In the genomic region with DNA sequence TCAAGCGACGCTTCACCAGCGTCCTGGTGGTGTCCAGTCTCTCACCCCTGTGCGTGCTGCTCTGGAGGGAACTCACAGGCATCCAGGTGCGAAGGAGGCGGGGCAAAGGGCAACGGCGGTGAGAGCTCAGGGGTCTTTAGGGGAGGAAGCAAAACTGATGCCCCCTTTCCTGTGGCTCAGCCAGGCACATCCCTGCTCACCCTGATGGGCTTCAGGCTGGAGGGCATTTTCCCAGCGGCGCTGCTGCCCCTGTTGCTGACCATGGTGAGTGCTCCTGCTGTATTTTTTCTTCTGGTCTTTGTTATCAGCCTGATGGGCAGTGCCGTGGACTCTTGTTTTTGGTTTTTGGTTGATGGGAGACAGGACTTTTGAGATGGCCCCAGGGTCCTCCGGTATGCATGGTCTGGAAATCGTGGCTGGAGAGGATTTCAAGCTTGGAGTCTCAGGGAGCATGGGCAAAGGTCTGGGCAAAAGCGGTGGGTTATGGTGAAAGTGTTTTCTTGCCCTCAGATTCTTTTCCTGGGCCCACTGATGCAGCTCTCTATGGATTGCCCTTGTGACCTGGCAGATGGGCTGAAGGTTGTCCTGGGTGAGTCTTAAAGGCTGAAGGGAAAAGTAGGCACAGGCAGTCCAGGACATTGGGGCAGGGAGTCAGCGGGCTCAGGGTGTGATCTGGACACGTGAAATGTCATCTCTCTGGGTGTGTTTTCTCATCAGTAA, we compare ENCODE assay signal across 10 cellular contexts. TPM values are rescaled to one million over a fixed set of nuclear protein-coding genes. Genes with fewer than 3 reads are reported as not detected.
DNase-seq lines count a peak whose midpoint lies in the region; ATAC-seq, FAIRE-seq and TF ChIP-seq lines count a peak whose summit lies in the region.
"Had no signal": no experiment of that assay in that cellular context is flagged by ENCODE, and none has a peak within 500 bp of the region (broad histone marks: within the 10 kb centered on the region; RNA-seq: fewer than 3 reads in every experiment).

No MANE protein-coding gene starts in this region.

- peaks cover 42% of the 10 kb centered on the region for H3K4me1 Mint-ChIP-seq in activated CD4-positive, alpha-beta T cell treated with anti-CD3 and anti-CD28 coated beads, Interleukin-2, amount 10 ng/mL, durations not matched to agents 24 days and 14 days
- H3K4me1 Mint-ChIP-seq in activated T-helper 2 cell treated with anti-CD3 and anti-CD28 coated beads, Interferon-gamma antibody, Interleukin-2, Interleukin-4, amounts not matched to agents 10 μg/mL and 5 μg/mL and 100 μg/mL, durations not matched to agents 14 hours and 24 hours and 36 hours (ENCODE audit: low read depth) = peaks cover 38% of the 10 kb centered on the region

- ATAC-seq in GM21737 (IDR thresholded peaks at IDR 0.05; ENCODE audit: unreplicated experiment) = no peak
- ATAC-seq in GM18517 (IDR thresholded peaks at IDR 0.05; ENCODE audit: unreplicated experiment) = no peak

- no peaks in the 10 kb centered on the region for H4K20me1 ChIP-seq in keratinocyte (ENCODE audit: control insufficient read depth, extremely low read depth, insufficient read depth, low read length)

- peak overlapping the region; percentile 99 for H3K9ac ChIP-seq in keratinocyte (ENCODE audit: control insufficient read depth, extremely low read depth, insufficient read depth, low read length)

- H3K4me1 ChIP-seq in keratinocyte (ENCODE audit: control insufficient read depth, extremely low read depth, insufficient read depth, low read length) (peaks cover 22% of the 10 kb centered on the region), suprapubic skin (peaks cover 41% of the 10 kb centered on the region)

- peak overlapping the region; percentile 97 for H3K4me2 ChIP-seq in keratinocyte (ENCODE audit: control insufficient read depth, extremely low read depth, insufficient read depth, low read depth, low read length)

- H3K79me2 ChIP-seq in keratinocyte (ENCODE audit: control insufficient read depth, insufficient read depth, low read length) = peaks cover 40% of the 10 kb centered on the region

- H3K9me3 ChIP-seq in keratinocyte (ENCODE audit: control insufficient read depth, low read depth, low read length) (no peaks in the 10 kb centered on the region), suprapubic skin (no peaks in the 10 kb centered on the region)

- no peaks in the 10 kb centered on the region for H3K9me3 Mint-ChIP-seq in activated CD4-positive, alpha-beta T cell treated with anti-CD3 and anti-CD28 coated beads, Interleukin-2, amount 10 ng/mL, durations not matched to agents 24 days and 14 days
- H3K9me3 Mint-ChIP-seq in activated T-helper 2 cell treated with anti-CD3 and anti-CD28 coated beads, Interferon-gamma antibody, Interleukin-2, Interleukin-4, amounts not matched to agents 10 μg/mL and 5 μg/mL and 100 μg/mL, durations not matched to agents 14 hours and 24 hours and 36 hours = no peaks in the 10 kb centered on the region

- H3K27me3 ChIP-seq in keratinocyte (ENCODE audit: control insufficient read depth, extremely low read depth, insufficient read depth, low read length) (no peaks in the 10 kb centered on the region), suprapubic skin (no peaks in the 10 kb centered on the region)

- no peak for TF ChIP-seq EP300 in suprapubic skin (IDR thresholded peaks at IDR 0.05)

- peak overlapping the region; percentile 84 for H3K27ac ChIP-seq in keratinocyte (ENCODE audit: control insufficient read depth, insufficient read depth, low read length)
- peak overlapping the region; percentile 95 for H3K27ac ChIP-seq in suprapubic skin

- no peaks in the 10 kb centered on the region for H3K9me1 ChIP-seq in keratinocyte (ENCODE audit: control insufficient read depth, extremely low read depth, insufficient read depth, low read length)

- peak overlapping the region; percentile 96 for H3K27ac Mint-ChIP-seq in activated CD4-positive, alpha-beta T cell treated with anti-CD3 and anti-CD28 coated beads, Interleukin-2, amount 10 ng/mL, durations not matched to agents 24 days and 14 days
- peak overlapping the region; percentile 94 for H3K27ac Mint-ChIP-seq in activated T-helper 2 cell treated with anti-CD3 and anti-CD28 coated beads, Interferon-gamma antibody, Interleukin-2, Interleukin-4, amounts not matched to agents 10 μg/mL and 5 μg/mL and 100 μg/mL, durations not matched to agents 14 hours and 24 hours and 36 hours

- TF ChIP-seq POLR2A in suprapubic skin (IDR thresholded peaks at IDR 0.05) = no peak

- dilution Hi-C loops in keratinocyte (cut with MboI; ENCODE audit: extremely low pct_ligation_motif_present, low sequenced_read_pairs) = no loop called here

- TF ChIP-seq CTCF in keratinocyte (optimal IDR thresholded peaks at IDR 0.05 in 1 of 3, IDR thresholded peaks at IDR 0.05 in 1 of 3, conservative IDR thresholded peaks at IDR 0.05 in 1 of 3; ENCODE audit: extremely low read depth in 1 of 3, insufficient read depth in 2 of 3, low read length in 3 of 3) (no peak), suprapubic skin (IDR thresholded peaks at IDR 0.05) (no peak)

- WGBS in suprapubic skin = 15% methylated on average over 14 of the region's 16 CpGs

- H3K36me3 ChIP-seq in keratinocyte (ENCODE audit: control insufficient read depth in 2 of 2, extremely low read depth in 1 of 2, insufficient read depth in 2 of 2, low read length in 2 of 2) = peaks cover 13 to 48% of the 10 kb centered on the region in 2 experiments
- H3K36me3 ChIP-seq in suprapubic skin = peaks cover 53% of the 10 kb centered on the region

- DNase-seq in activated CD4-positive, alpha-beta T cell treated with anti-CD3 and anti-CD28 coated beads, Interleukin-2, amount 10 ng/mL, durations not matched to agents 24 days and 14 days = peak; percentile 60
- DNase-seq in activated CD4-positive, alpha-beta T cell treated with anti-CD3 and anti-CD28 coated beads, Interleukin-2, amount 50 U/mL, for 1 hour = no peak
- no peak for DNase-seq in activated T-helper 2 cell treated with anti-CD3 and anti-CD28 coated beads, Interferon-gamma antibody, Interleukin-2, Interleukin-4, amounts not matched to agents 10 μg/mL and 5 μg/mL and 100 μg/mL, durations not matched to agents 14 hours and 24 hours and 36 hours (ENCODE audit: low spot score)
- DNase-seq in keratinocyte (ENCODE audit: low read depth, low spot score) = no peak
- DNase-seq in suprapubic skin (ENCODE audit: low spot score in 2 of 2) = peak; percentile 73 to 82
- no peak for DNase-seq in NCI-H146 treated with DMSO at 0.1 percent for 48 hours (lab: John Stamatoyannopoulos, UW; ENCODE audit: unreplicated experiment)

- peak overlapping the region; percentile 85 for H2AFZ ChIP-seq in keratinocyte (ENCODE audit: control insufficient read depth, low read length)

- FAIRE-seq in keratinocyte (lab: Jason Lieb, UNC) = no peak
- FAIRE-seq: D721Med, TTC549 had no signal

- intact Hi-C loops in activated CD4-positive, alpha-beta T cell treated with anti-CD3 and anti-CD28 coated beads, Interleukin-2, amount 10 ng/mL, durations not matched to agents 24 days and 14 days (cut with micrococcal nuclease) = loop anchor here (1.0 to 2.0 kb wide), 2 partner anchors 12 to 99 kb away; a partner anchor contains a TSS
- intact Hi-C loops in activated T-helper 2 cell treated with anti-CD3 and anti-CD28 coated beads, Interferon-gamma antibody, Interleukin-2, Interleukin-4, amounts not matched to agents 10 μg/mL and 5 μg/mL and 100 μg/mL, durations not matched to agents 14 hours and 24 hours and 36 hours (cut with micrococcal nuclease) = loop anchor here (2.0 to 5.0 kb wide), 4 partner anchors 13 to 497 kb away; a partner anchor contains a TSS

- no peaks in the 10 kb centered on the region for H3K27me3 Mint-ChIP-seq in activated CD4-positive, alpha-beta T cell treated with anti-CD3 and anti-CD28 coated beads, Interleukin-2, amount 10 ng/mL, durations not matched to agents 24 days and 14 days
- H3K27me3 Mint-ChIP-seq in activated T-helper 2 cell treated with anti-CD3 and anti-CD28 coated beads, Interferon-gamma antibody, Interleukin-2, Interleukin-4, amounts not matched to agents 10 μg/mL and 5 μg/mL and 100 μg/mL, durations not matched to agents 14 hours and 24 hours and 36 hours (ENCODE audit: low read depth) = no peaks in the 10 kb centered on the region

- H3K36me3 Mint-ChIP-seq in activated CD4-positive, alpha-beta T cell treated with anti-CD3 and anti-CD28 coated beads, Interleukin-2, amount 10 ng/mL, durations not matched to agents 24 days and 14 days (ENCODE audit: low read depth) = peaks cover 33% of the 10 kb centered on the region
- peaks cover 45% of the 10 kb centered on the region for H3K36me3 Mint-ChIP-seq in activated T-helper 2 cell treated with anti-CD3 and anti-CD28 coated beads, Interferon-gamma antibody, Interleukin-2, Interleukin-4, amounts not matched to agents 10 μg/mL and 5 μg/mL and 100 μg/mL, durations not matched to agents 14 hours and 24 hours and 36 hours (ENCODE audit: low read depth)

- H3K4me3 ChIP-seq in keratinocyte (ENCODE audit: control insufficient read depth in 2 of 3, extremely low read depth in 1 of 3, insufficient read depth in 2 of 3, low read depth in 1 of 3, low read length in 3 of 3) (peak overlapping the region; percentile 87 to 94 (median 87)), suprapubic skin (peak overlapping the region; percentile 92)

- H3K4me3 Mint-ChIP-seq in activated CD4-positive, alpha-beta T cell treated with anti-CD3 and anti-CD28 coated beads, Interleukin-2, amount 10 ng/mL, durations not matched to agents 24 days and 14 days = peak overlapping the region; percentile 91
- peak overlapping the region; percentile 96 for H3K4me3 Mint-ChIP-seq in activated T-helper 2 cell treated with anti-CD3 and anti-CD28 coated beads, Interferon-gamma antibody, Interleukin-2, Interleukin-4, amounts not matched to agents 10 μg/mL and 5 μg/mL and 100 μg/mL, durations not matched to agents 14 hours and 24 hours and 36 hours (ENCODE audit: low read depth)

RNA-seq across cellular contexts. Expression of a gene that starts 0.7 kb away (rescaled TPM):
- total RNA-seq in activated CD4-positive, alpha-beta T cell treated with anti-CD3 and anti-CD28 coated beads, Interleukin-2, amount 10 ng/mL, durations not matched to agents 24 days and 14 days = 28.5 and 32.9 TPM in 2 replicates
- total RNA-seq in activated T-helper 2 cell treated with anti-CD3 and anti-CD28 coated beads, Interferon-gamma antibody, Interleukin-2, Interleukin-4, amounts not matched to agents 10 μg/mL and 5 μg/mL and 100 μg/mL, durations not matched to agents 14 hours and 24 hours and 36 hours = 27.5 and 27.8 TPM in 2 replicates
- 11.2 to 15.2 TPM (median 14.0 TPM) in 3 replicates for polyA plus RNA-seq in keratinocyte
- polyA plus RNA-seq in keratinocyte (2011; ENCODE audit: low read depth) = 9.7 TPM
- 11.1 and 13.2 TPM in 2 replicates for polyA plus RNA-seq in keratinocyte (2011; cell fraction: cytosol; rRNA removed)
- 26.7 and 32.8 TPM in 2 replicates for polyA plus RNA-seq in keratinocyte (2011; cell fraction: nucleus; rRNA removed)
- polyA plus RNA-seq in keratinocyte (2012; ENCODE audit: low replicate concordance) = 16.3 and 24.1 TPM in 2 replicates
- 10.0 to 18.5 TPM (median 15.1 TPM) in 3 replicates for polyA minus RNA-seq in keratinocyte
- polyA minus RNA-seq in keratinocyte (2011; cell fraction: cytosol; rRNA and poly(A)+ RNA removed) = 22.1 TPM
- 15.6 and 17.7 TPM in 2 replicates for polyA minus RNA-seq in keratinocyte (2011; cell fraction: nucleus; rRNA and poly(A)+ RNA removed)
- 10 to 100 TPM; 32.2 to 54.4 (median 42.8) TPM for total RNA-seq in suprapubic skin

RNA-seq across cellular contexts. Expression of a gene that starts 12.9 kb away (rescaled TPM):
- total RNA-seq in activated CD4-positive, alpha-beta T cell treated with anti-CD3 and anti-CD28 coated beads, Interleukin-2, amount 10 ng/mL, durations not matched to agents 24 days and 14 days = 51.9 and 55.6 TPM in 2 replicates
- 48.9 and 50.3 TPM in 2 replicates for total RNA-seq in activated T-helper 2 cell treated with anti-CD3 and anti-CD28 coated beads, Interferon-gamma antibody, Interleukin-2, Interleukin-4, amounts not matched to agents 10 μg/mL and 5 μg/mL and 100 μg/mL, durations not matched to agents 14 hours and 24 hours and 36 hours
- 0.77 to 1.5 TPM (median 1.1 TPM) in 3 replicates for polyA plus RNA-seq in keratinocyte
- polyA plus RNA-seq in keratinocyte (2011; ENCODE audit: low read depth) = 0.19 TPM
- 0.50 and 1.5 TPM in 2 replicates for polyA plus RNA-seq in keratinocyte (2011; cell fraction: cytosol; rRNA removed)
- polyA plus RNA-seq in keratinocyte (2011; cell fraction: nucleus; rRNA removed) = 1.5 and 2.2 TPM in 2 replicates
- 0.89 and 1.6 TPM in 2 replicates for polyA plus RNA-seq in keratinocyte (2012; ENCODE audit: low replicate concordance)
- polyA minus RNA-seq in keratinocyte = 0.38 to 0.82 TPM (median 0.53 TPM) in 3 replicates
- polyA minus RNA-seq in keratinocyte (2011; cell fraction: cytosol; rRNA and poly(A)+ RNA removed) = 5.8 TPM
- 2.2 and 2.8 TPM in 2 replicates for polyA minus RNA-seq in keratinocyte (2011; cell fraction: nucleus; rRNA and poly(A)+ RNA removed)
- 1 to 10 TPM; 6.0 to 8.5 (median 8.3) TPM for total RNA-seq in suprapubic skin

Comparison
In these comparisons a context has a peak if more than half of its experiments do, and no peak if none do; other contexts are left out.
1. DNase-seq: peak in activated CD4-positive, alpha-beta T cell treated with anti-CD3 and anti-CD28 coated beads, Interleukin-2, amount 10 ng/mL, durations not matched to agents 24 days and 14 days (single experiment) and suprapubic skin (2 of 2); none in activated CD4-positive, alpha-beta T cell treated with anti-CD3 and anti-CD28 coated beads, Interleukin-2, amount 50 U/mL, for 1 hour (single experiment), activated T-helper 2 cell treated with anti-CD3 and anti-CD28 coated beads, Interferon-gamma antibody, Interleukin-2, Interleukin-4, amounts not matched to agents 10 μg/mL and 5 μg/mL and 100 μg/mL, durations not matched to agents 14 hours and 24 hours and 36 hours (single experiment), keratinocyte (single experiment) and NCI-H146 treated with DMSO at 0.1 percent for 48 hours (single experiment).